In the genomic region with DNA sequence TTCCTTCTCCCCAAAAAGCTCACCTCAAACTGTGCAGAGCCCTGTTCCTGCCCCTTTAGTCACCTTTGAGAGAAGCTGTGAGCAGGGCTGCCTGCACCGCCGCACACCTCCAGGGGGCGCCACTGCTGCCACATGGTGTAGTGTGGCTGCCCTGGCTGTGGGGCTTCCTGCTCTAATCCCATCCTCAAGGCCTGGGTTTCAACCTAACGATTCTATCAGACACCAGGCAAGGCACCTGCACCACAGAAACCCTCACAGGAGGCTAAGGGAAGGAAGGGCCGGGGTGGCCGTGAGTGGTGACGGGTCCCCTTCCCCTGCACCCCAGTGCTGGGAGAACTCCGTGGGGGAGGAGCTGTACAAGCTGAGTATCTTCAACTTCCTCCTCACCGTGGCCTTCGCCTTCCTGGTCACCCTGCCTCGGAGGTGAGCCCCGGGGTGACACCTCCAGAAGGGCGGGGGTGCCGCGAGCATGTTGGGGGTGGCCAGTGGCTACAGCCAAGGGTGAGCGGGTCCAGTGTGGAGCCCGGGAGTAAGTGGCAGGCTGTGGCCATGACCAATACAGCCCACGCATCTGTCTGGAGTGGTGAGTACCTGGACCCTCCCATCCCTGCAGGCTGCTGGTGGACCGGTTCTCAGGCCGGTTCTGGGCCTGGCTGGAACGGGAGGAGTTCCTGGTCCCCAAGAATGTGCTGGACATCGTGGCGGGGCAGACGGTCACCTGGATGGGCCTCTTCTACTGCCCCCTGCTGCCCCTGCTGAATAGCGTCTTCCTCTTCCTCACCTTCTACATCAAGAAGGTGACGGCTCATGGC, we compare ENCODE assay signal across 7 cellular contexts. TPM values are rescaled to one million over a fixed set of nuclear protein-coding genes. Genes with fewer than 3 reads are reported as not detected.
DNase-seq lines count a peak whose midpoint lies in the region; ATAC-seq, FAIRE-seq and TF ChIP-seq lines count a peak whose summit lies in the region.

No MANE protein-coding gene starts in this region.

- TF ChIP-seq CTCF in colonic mucosa (IDR thresholded peaks at IDR 0.05) = no peak

- H3K4me3 ChIP-seq in colonic mucosa (no peak overlapping the region), small intestine (ENCODE audit: low read depth in 1 of 2, low read length in 2 of 2) (no peak overlapping the region)

- peak overlapping the region; percentile 3 for H3K27ac ChIP-seq in colonic mucosa
- peak overlapping the region in 1 of 2 donors; percentile 27 for H3K27ac ChIP-seq in small intestine (ENCODE audit: low read depth in 1 of 2, low read length in 1 of 2)

- no peak for ATAC-seq in HG03457 (IDR thresholded peaks at IDR 0.05; ENCODE audit: unreplicated experiment)

- 0 out of 2 replicates have a peak, but pooled peaks have one; percentile 34 for TF ChIP-seq POLR2A in Raji (IDR thresholded peaks at IDR 0.05; ENCODE audit: insufficient read depth, low read depth, low read length)

- H3K9me3 ChIP-seq in colonic mucosa = no peaks in the 10 kb centered on the region
- H3K9me3 ChIP-seq in small intestine (ENCODE audit: control insufficient read depth, low read depth) = no peaks in the 10 kb centered on the region

- no peaks in the 10 kb centered on the region for H3K36me3 ChIP-seq in colonic mucosa
- peaks cover 0 to 2% of the 10 kb centered on the region in 2 donors for H3K36me3 ChIP-seq in small intestine (ENCODE audit: control insufficient read depth in 2 of 2, insufficient read depth in 2 of 2, low read length in 2 of 2)

- 40 to 54% (median 49%) methylated on average over 25 to 26 of the region's 26 CpGs for WGBS in small intestine, 3 donors

- DNase-seq in GM18507 (ENCODE audit: extremely low spot score, insufficient read length, low read depth) (no peak), colonic mucosa (no peak), small intestine (peak; percentile 45), putamen (ENCODE audit: low spot score) (no peak), GOT3 (lab: John Stamatoyannopoulos, UW) (no peak)

- H3K4me1 ChIP-seq in colonic mucosa = peaks cover 27% of the 10 kb centered on the region
- peaks cover 0 to 3% of the 10 kb centered on the region in 2 donors for H3K4me1 ChIP-seq in small intestine (ENCODE audit: control insufficient read depth in 2 of 2, insufficient read depth in 1 of 2, low read depth in 1 of 2, low read length in 1 of 2)

- intact Hi-C loops in colonic mucosa (cut with DNase I) = no loop called here

- FAIRE-seq in GM18507 (lab: Jason Lieb, UNC) = peak; percentile 67
- FAIRE-seq in small intestine (lab: Jason Lieb, UNC) = no peak

- H3K9ac ChIP-seq in colonic mucosa (ENCODE audit: low read depth in 2 of 2, low read length in 2 of 2) = peak overlapping the region in 1 of 2 donors; percentile 46

- H3K27me3 ChIP-seq in colonic mucosa (no peaks in the 10 kb centered on the region), small intestine (ENCODE audit: control insufficient read depth in 2 of 2, insufficient read depth in 2 of 2, low read length in 2 of 2) (no peaks in the 10 kb centered on the region)

RNA-seq across cellular contexts. Expression of a gene that starts 7.0 kb away (rescaled TPM):
- 1 to 10 TPM; 5.3 to 5.4 TPM for total RNA-seq in colonic mucosa
- polyA plus RNA-seq in small intestine = 1 to 10 TPM; 1.3 to 5.7 (median 4.1) TPM

RNA-seq across cellular contexts. Expression of a gene that starts 8.6 kb away (rescaled TPM):
- total RNA-seq in colonic mucosa = under 1 TPM in 1 of 2 donors, not detected in 1; 0.20 TPM
- under 1 TPM in 1 of 3 donors, not detected in 2; 0.19 TPM for polyA plus RNA-seq in small intestine

RNA-seq across cellular contexts. Expression of a gene that starts 9.0 kb away (rescaled TPM):
- total RNA-seq in colonic mucosa = 100 to 1,000 TPM; 108 to 159 TPM
- polyA plus RNA-seq in small intestine = 10 to 100 TPM; 29.7 to 51.1 (median 50.0) TPM

RNA-seq across cellular contexts. Expression of a gene that starts 30.8 kb away (rescaled TPM):
- total RNA-seq in colonic mucosa = 100 to 1,000 TPM; 256 to 395 TPM
- 100 to 1,000 TPM in 1 of 3 donors, 10 to 100 TPM in 2; 46.5 to 187 (median 73.0) TPM for polyA plus RNA-seq in small intestine

RNA-seq across cellular contexts. Expression of a gene that starts 49.3 kb away (rescaled TPM):
- 100 to 1,000 TPM in 1 of 2 donors, 10 to 100 TPM in 1; 37.7 to 135 TPM for total RNA-seq in colonic mucosa
- polyA plus RNA-seq in small intestine = 10 to 100 TPM in 2 of 3 donors, 1 to 10 TPM in 1; 6.9 to 60.6 (median 11.6) TPM
